Comparison of ENCODE assay signal across 10 cellular contexts in genomic region chr7:123643495-123644428, GRCh38. TPM values are rescaled to one million over a fixed set of nuclear protein-coding genes. Genes with fewer than 3 reads are reported as not detected.
DNase-seq lines count a peak whose midpoint lies in the region; ATAC-seq and TF ChIP-seq lines count a peak whose summit lies in the region.
"Had no signal": no experiment of that assay in that cellular context is flagged by ENCODE, and none has a peak within 500 bp of the region (broad histone marks: within the 10 kb centered on the region; RNA-seq: fewer than 3 reads in every experiment).

No MANE protein-coding gene starts in this region.

- H3K27ac Mint-ChIP-seq in osteocyte (ENCODE audit: unreplicated experiment): peak overlapping the region; percentile 70
- no peak overlapping the region for H3K27ac Mint-ChIP-seq in activated naive CD4-positive, alpha-beta T cell treated with anti-CD3 and anti-CD28 coated beads for 36 hours
- no peak overlapping the region for H3K27ac Mint-ChIP-seq in CD8-positive, alpha-beta memory T cell

- H3K27me3 ChIP-seq in HAP-1 (ENCODE audit: low read depth): no peaks in the 10 kb centered on the region
- peaks cover 3% of the 10 kb centered on the region for H3K27me3 ChIP-seq in CD8-positive, alpha-beta memory T cell (ENCODE audit: insufficient read depth, low read length, poor library complexity, severe bottlenecking)

- no peaks in the 10 kb centered on the region for H3K9me3 Mint-ChIP-seq in osteocyte (ENCODE audit: unreplicated experiment)
- no peaks in the 10 kb centered on the region for H3K9me3 Mint-ChIP-seq in activated naive CD4-positive, alpha-beta T cell treated with anti-CD3 and anti-CD28 coated beads for 36 hours
- H3K9me3 Mint-ChIP-seq in CD8-positive, alpha-beta memory T cell: no peaks in the 10 kb centered on the region

- H3K27me3 Mint-ChIP-seq in osteocyte (ENCODE audit: unreplicated experiment): no peaks in the 10 kb centered on the region
- H3K27me3 Mint-ChIP-seq in activated naive CD4-positive, alpha-beta T cell treated with anti-CD3 and anti-CD28 coated beads for 36 hours (ENCODE audit: low read depth): peaks cover 3% of the 10 kb centered on the region
- peaks cover 12 to 54% of the 10 kb centered on the region in 2 donors for H3K27me3 Mint-ChIP-seq in CD8-positive, alpha-beta memory T cell

- POLR2A ChIA-PET in CD8-positive, alpha-beta memory T cell (lab: Charles Lee): no interaction called here

- DNase-seq in HAP-1 (ENCODE audit: low spot score in 2 of 2) (peak; percentile 60 to 74), NCI-H526 treated with DMSO at 0.1 percent for 48 hours (lab: John Stamatoyannopoulos, UW) (peak; percentile 14), epithelial cell of proximal tubule (ENCODE audit: low read depth) (peak; percentile 15), osteocyte (ENCODE audit: extremely low spot score, unreplicated experiment) (no peak), AML-193 (lab: John Stamatoyannopoulos, UW) (no peak)
- DNase-seq in activated naive CD4-positive, alpha-beta T cell treated with anti-CD3 and anti-CD28 coated beads for 36 hours: no peak
- DNase-seq in CD8-positive, alpha-beta memory T cell: no peak
- DNase-seq: lower lobe of right lung had no signal

- no peak overlapping the region for H3K4me3 ChIP-seq in HAP-1
- peak overlapping the region; percentile 7 for H3K4me3 ChIP-seq in epithelial cell of proximal tubule (ENCODE audit: low read depth, low read length)
- no peak overlapping the region for H3K4me3 ChIP-seq in CD8-positive, alpha-beta memory T cell (ENCODE audit: low read length)
- H3K4me3 ChIP-seq: lower lobe of right lung had no signal

- CTCF ChIA-PET in activated naive CD4-positive, alpha-beta T cell treated with anti-CD3 and anti-CD28 coated beads for 36 hours (lab: Charles Lee): no interaction called here
- CTCF ChIA-PET in CD8-positive, alpha-beta memory T cell (lab: Charles Lee): interaction anchor here (0.9 kb wide), 1 partner anchor 19 kb away, joined by 4 read pairs; no protein-coding TSS in a partner anchor

- H3K4me1 ChIP-seq in HAP-1: peaks cover 9% of the 10 kb centered on the region
- H3K4me1 ChIP-seq in CD8-positive, alpha-beta memory T cell (ENCODE audit: insufficient read depth, low read length): no peaks in the 10 kb centered on the region

- no peaks in the 10 kb centered on the region; the same call in 1 of the 2 replicates for H3K36me3 ChIP-seq in HAP-1 (replicated peaks)
- no peaks in the 10 kb centered on the region for H3K36me3 ChIP-seq in CD8-positive, alpha-beta memory T cell (ENCODE audit: insufficient read depth, low read length)
- H3K36me3 ChIP-seq: lower lobe of right lung had no signal

- H3K4me3 Mint-ChIP-seq in osteocyte (ENCODE audit: unreplicated experiment): peak overlapping the region; percentile 70
- no peak overlapping the region for H3K4me3 Mint-ChIP-seq in activated naive CD4-positive, alpha-beta T cell treated with anti-CD3 and anti-CD28 coated beads for 36 hours
- no peak overlapping the region for H3K4me3 Mint-ChIP-seq in CD8-positive, alpha-beta memory T cell

- no peaks in the 10 kb centered on the region for H3K9me3 ChIP-seq in HAP-1
- no peaks in the 10 kb centered on the region for H3K9me3 ChIP-seq in CD8-positive, alpha-beta memory T cell (ENCODE audit: low read length)
- H3K9me3 ChIP-seq: lower lobe of right lung had no signal

- no peak for ATAC-seq in GM18498 (IDR thresholded peaks at IDR 0.05; ENCODE audit: unreplicated experiment)

- TF ChIP-seq CTCF in epithelial cell of proximal tubule (conservative IDR thresholded peaks at IDR 0.05; ENCODE audit: low read depth, low read length) (no peak), osteocyte (IDR thresholded peaks at IDR 0.05) (no peak)

- intact Hi-C loops in activated naive CD4-positive, alpha-beta T cell treated with anti-CD3 and anti-CD28 coated beads for 36 hours (cut with micrococcal nuclease): no loop called here

- H3K36me3 Mint-ChIP-seq in osteocyte (ENCODE audit: unreplicated experiment): no peaks in the 10 kb centered on the region
- H3K36me3 Mint-ChIP-seq in activated naive CD4-positive, alpha-beta T cell treated with anti-CD3 and anti-CD28 coated beads for 36 hours (ENCODE audit: low read depth): no peaks in the 10 kb centered on the region
- H3K36me3 Mint-ChIP-seq in CD8-positive, alpha-beta memory T cell: peaks cover 0 to 1% (median 0%) of the 10 kb centered on the region in 3 donors

- H3K4me1 Mint-ChIP-seq in osteocyte (ENCODE audit: unreplicated experiment): peaks cover 17% of the 10 kb centered on the region
- no peaks in the 10 kb centered on the region for H3K4me1 Mint-ChIP-seq in activated naive CD4-positive, alpha-beta T cell treated with anti-CD3 and anti-CD28 coated beads for 36 hours (ENCODE audit: low read depth)
- no peaks in the 10 kb centered on the region for H3K4me1 Mint-ChIP-seq in CD8-positive, alpha-beta memory T cell

- in situ Hi-C loops in HAP-1 (cut with MboI; ENCODE audit: low sequenced_read_pairs): no loop called here

- no peak overlapping the region for H3K27ac ChIP-seq in CD8-positive, alpha-beta memory T cell (ENCODE audit: low read depth, low read length)
- H3K27ac ChIP-seq: HL-60, lower lobe of right lung had no signal

RNA-seq across cellular contexts. Expression of gene LMOD2, which starts 11.9 kb away (rescaled TPM):
- total RNA-seq in epithelial cell of proximal tubule: not detected in 2 replicates
- total RNA-seq in osteocyte: not detected in 2 replicates
- total RNA-seq in activated naive CD4-positive, alpha-beta T cell treated with anti-CD3 and anti-CD28 coated beads for 36 hours: not detected
- total RNA-seq in CD8-positive, alpha-beta memory T cell: not detected
- polyA plus RNA-seq in CD8-positive, alpha-beta memory T cell: not detected
- total RNA-seq: lower lobe of right lung had no signal

RNA-seq across cellular contexts. Expression of gene ASB15, which starts 42.1 kb away (rescaled TPM):
- total RNA-seq in epithelial cell of proximal tubule: not detected in 2 replicates
- not detected in 2 replicates for total RNA-seq in osteocyte
- total RNA-seq in activated naive CD4-positive, alpha-beta T cell treated with anti-CD3 and anti-CD28 coated beads for 36 hours: not detected
- total RNA-seq in CD8-positive, alpha-beta memory T cell: not detected
- polyA plus RNA-seq in CD8-positive, alpha-beta memory T cell: 0.03 TPM
- total RNA-seq: lower lobe of right lung had no signal

Comparison
In these comparisons a context has a peak if more than half of its experiments do, and no peak if none do; other contexts are left out.
1. DNase-seq: peak in HAP-1 (2 of 2), NCI-H526 treated with DMSO at 0.1 percent for 48 hours (single experiment) and epithelial cell of proximal tubule (single experiment); none in osteocyte (single experiment), activated naive CD4-positive, alpha-beta T cell treated with anti-CD3 and anti-CD28 coated beads for 36 hours (single experiment), CD8-positive, alpha-beta memory T cell (0 of 5) and AML-193 (0 of 2).